Comparison of ENCODE assay signal across 9 cellular contexts in the genomic region with DNA sequence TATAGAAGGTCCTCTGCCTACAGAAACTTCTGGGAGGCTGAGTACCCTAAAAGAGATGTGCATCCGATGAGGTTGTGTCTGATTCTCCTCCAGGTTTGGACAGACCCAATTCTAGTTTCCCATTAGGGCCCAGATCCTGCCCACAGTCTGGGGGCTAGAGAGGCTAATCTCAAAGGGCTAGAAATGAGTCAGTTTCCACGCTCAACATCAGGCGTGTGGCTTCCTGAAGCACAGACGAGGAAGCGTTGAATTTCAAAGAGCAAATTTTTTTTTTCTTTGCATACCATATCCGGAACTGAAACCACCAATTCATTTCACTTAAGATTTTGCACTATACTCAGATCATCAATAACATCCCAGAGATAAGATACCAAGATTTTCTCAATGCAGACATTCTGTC.
A peak's percentile ranks its signal among the peaks of the same experiment; 100 is the strongest.
DNase-seq lines count a peak whose midpoint lies in the region; ATAC-seq and TF ChIP-seq lines count a peak whose summit lies in the region.
"Had no signal": no experiment of that assay in that cellular context is flagged by ENCODE, and none has a peak within 500 bp of the region (broad histone marks: within the 10 kb centered on the region; RNA-seq: fewer than 3 reads in every experiment).

No MANE protein-coding gene starts in this region.

- no peak overlapping the region for H3K9ac ChIP-seq in mesendoderm (ENCODE audit: low read length)

- no peaks in the 10 kb centered on the region for H3K27me3 ChIP-seq in mesendoderm (ENCODE audit: insufficient read depth, low read length, poor library complexity)

- peak overlapping the region; percentile 92 to 99 for H3K27ac Mint-ChIP-seq in natural killer cell treated with Interleukin-12 subunit alpha and Interleukin-12 subunit beta and Interleukin-15 and Interleukin-18, amount 100 ng/mL, for 72 hours
- H3K27ac Mint-ChIP-seq in nephron progenitor cell = no peak overlapping the region

- no peak overlapping the region for H3K56ac ChIP-seq in mesendoderm (ENCODE audit: low read length)

- H3K4me1 ChIP-seq in mesendoderm (ENCODE audit: control insufficient read depth, low read depth, low read length) = no peaks in the 10 kb centered on the region

- peaks cover 8% of the 10 kb centered on the region for H3K9me3 Mint-ChIP-seq in natural killer cell treated with Interleukin-12 subunit alpha and Interleukin-12 subunit beta and Interleukin-15 and Interleukin-18, amount 100 ng/mL, for 72 hours
- peaks cover 10% of the 10 kb centered on the region for H3K9me3 Mint-ChIP-seq in nephron progenitor cell

- no peak overlapping the region for H2BK15ac ChIP-seq in mesendoderm (replicated peaks; ENCODE audit: low read depth)

- H3K4me1 Mint-ChIP-seq in natural killer cell treated with Interleukin-12 subunit alpha and Interleukin-12 subunit beta and Interleukin-15 and Interleukin-18, amount 100 ng/mL, for 72 hours (ENCODE audit: low read depth in 2 of 2) = peaks cover 51 to 69% of the 10 kb centered on the region in 2 donors
- H3K4me1 Mint-ChIP-seq in nephron progenitor cell = peaks cover 39% of the 10 kb centered on the region

- H3K27me3 Mint-ChIP-seq in natural killer cell treated with Interleukin-12 subunit alpha and Interleukin-12 subunit beta and Interleukin-15 and Interleukin-18, amount 100 ng/mL, for 72 hours = no peaks in the 10 kb centered on the region
- no peaks in the 10 kb centered on the region for H3K27me3 Mint-ChIP-seq in nephron progenitor cell (ENCODE audit: low read depth, poor library complexity)

- H3K27ac ChIP-seq in mesendoderm (ENCODE audit: low read depth, low read length) = no peak overlapping the region
- H3K27ac ChIP-seq: VCaP had no signal

- H2BK120ac ChIP-seq in mesendoderm (ENCODE audit: low read depth, low read length) = no peak overlapping the region

- H3K4me3 Mint-ChIP-seq in natural killer cell treated with Interleukin-12 subunit alpha and Interleukin-12 subunit beta and Interleukin-15 and Interleukin-18, amount 100 ng/mL, for 72 hours = peak overlapping the region; percentile 86
- H3K4me3 Mint-ChIP-seq in nephron progenitor cell = no peak overlapping the region

- DNase-seq in NK-92 treated with Interleukin-12 subunit alpha and Interleukin-12 subunit beta, amount 100 ng/mL, for 24 hours (lab: John Stamatoyannopoulos, UW) = peak; percentile 52
- DNase-seq in NK-92 (lab: John Stamatoyannopoulos, UW; ENCODE audit: unreplicated experiment) = no peak
- peak; percentile 77 for DNase-seq in activated CD8-positive, alpha-beta memory T cell treated with anti-CD3 and anti-CD28 coated beads for 24 hours
- DNase-seq in natural killer cell treated with Interleukin-12 subunit alpha and Interleukin-12 subunit beta and Interleukin-15 and Interleukin-18, amount 100 ng/mL, for 72 hours (ENCODE audit: low spot score) = peak; percentile 82
- DNase-seq in nephron progenitor cell = no peak
- no peak for DNase-seq in Right ventricle myocardium inferior (ENCODE audit: missing footprints)
- DNase-seq in mesendoderm = no peak

- no peak overlapping the region for H3K4me3 ChIP-seq in mesendoderm (ENCODE audit: low read length)

- H4K5ac ChIP-seq in mesendoderm (ENCODE audit: low read length) = no peak overlapping the region

- H3K4me2 ChIP-seq in mesendoderm (ENCODE audit: low read length) = no peak overlapping the region

- H3K79me1 ChIP-seq in mesendoderm (ENCODE audit: low read length) = no peaks in the 10 kb centered on the region

- no peak overlapping the region for H3K4ac ChIP-seq in mesendoderm (ENCODE audit: low read depth, low read length)

- no peaks in the 10 kb centered on the region for H3K79me2 ChIP-seq in mesendoderm (ENCODE audit: control insufficient read depth, insufficient read depth, low read length)

- WGBS in mesendoderm (ENCODE audit: extremely low coverage, insufficient coverage, low lambda C conversion rate) = no CpG with 5 or more reads among the region's 6 CpGs

- intact Hi-C loops in Right ventricle myocardium inferior (cut with DNase I) = no loop called here

- ATAC-seq in HG03469 (IDR thresholded peaks at IDR 0.05; ENCODE audit: unreplicated experiment) (peak; percentile 86), Right ventricle myocardium inferior (no peak)
- ATAC-seq in natural killer cell treated with Interleukin-12 subunit alpha and Interleukin-12 subunit beta and Interleukin-15 and Interleukin-18, amount 100 ng/mL, for 72 hours = peak; percentile 86 to 89

- no peak overlapping the region for H3K18ac ChIP-seq in mesendoderm (ENCODE audit: low read length)

- H4K8ac ChIP-seq in mesendoderm (ENCODE audit: low read depth, low read length) = no peak overlapping the region

- no peak overlapping the region for H2AK5ac ChIP-seq in mesendoderm (ENCODE audit: low read length)

- H3K36me3 Mint-ChIP-seq in natural killer cell treated with Interleukin-12 subunit alpha and Interleukin-12 subunit beta and Interleukin-15 and Interleukin-18, amount 100 ng/mL, for 72 hours = peaks cover 8% of the 10 kb centered on the region
- H3K36me3 Mint-ChIP-seq in nephron progenitor cell (ENCODE audit: low read depth) = peaks cover 4% of the 10 kb centered on the region

- no peak for TF ChIP-seq CTCF in nephron progenitor cell (IDR thresholded peaks at IDR 0.05)

- H3K36me3 ChIP-seq in mesendoderm (ENCODE audit: control insufficient read depth, insufficient read depth, low read length) = no peaks in the 10 kb centered on the region

- no peak overlapping the region for H2BK5ac ChIP-seq in mesendoderm (ENCODE audit: low read length)

- H3K23ac ChIP-seq in mesendoderm (ENCODE audit: low read length) = no peak overlapping the region

Comparison
In these comparisons a context has a peak if more than half of its experiments do, and no peak if none do; other contexts are left out.
1. DNase-seq: peak in NK-92 treated with Interleukin-12 subunit alpha and Interleukin-12 subunit beta, amount 100 ng/mL, for 24 hours (single experiment), activated CD8-positive, alpha-beta memory T cell treated with anti-CD3 and anti-CD28 coated beads for 24 hours (single experiment) and natural killer cell treated with Interleukin-12 subunit alpha and Interleukin-12 subunit beta and Interleukin-15 and Interleukin-18, amount 100 ng/mL, for 72 hours (single experiment); none in NK-92 (single experiment), nephron progenitor cell (single experiment), Right ventricle myocardium inferior (single experiment) and mesendoderm (single experiment).